In the genomic region with DNA sequence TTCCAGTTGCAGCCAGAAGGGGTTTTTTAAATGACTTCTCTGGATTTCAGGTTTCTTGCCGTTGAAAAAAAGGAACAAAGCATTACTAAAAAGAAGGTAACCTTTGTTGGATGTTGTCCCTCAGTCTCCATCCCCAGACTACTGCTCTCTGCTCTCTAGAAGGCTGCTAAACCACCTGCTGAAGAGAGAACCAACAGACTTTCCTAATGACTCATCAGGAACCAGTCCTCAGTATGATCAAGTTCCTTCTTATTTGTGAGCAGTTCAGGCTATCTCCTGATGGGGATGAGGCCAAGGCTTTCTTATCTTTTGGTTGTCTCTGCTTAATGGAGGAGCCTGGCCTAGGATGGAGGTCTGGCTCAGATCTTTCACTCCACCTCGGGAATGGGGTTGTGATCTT, we compare ENCODE assay signal across 14 cellular contexts. TPM values are rescaled to one million over a fixed set of nuclear protein-coding genes. Genes with fewer than 3 reads are reported as not detected.
A peak's percentile ranks its signal among the peaks of the same experiment; 100 is the strongest.
DNase-seq lines count a peak whose midpoint lies in the region; ATAC-seq and TF ChIP-seq lines count a peak whose summit lies in the region.
"Had no signal": no experiment of that assay in that cellular context is flagged by ENCODE, and none has a peak within 500 bp of the region (broad histone marks: within the 10 kb centered on the region; RNA-seq: fewer than 3 reads in every experiment).

No MANE protein-coding gene starts in this region.

- WGBS in right cardiac atrium, result 62% methylated on average over 2 of the region's 2 CpGs

- no peaks in the 10 kb centered on the region for H3K9me3 ChIP-seq in right cardiac atrium (ENCODE audit: control insufficient read depth, low read length)
- H3K9me3 ChIP-seq: esophagus squamous epithelium, psoas muscle had no signal

- intact Hi-C loops in right cardiac atrium (cut with DNase I), result no loop called here

- H3K27me3 ChIP-seq in right cardiac atrium (ENCODE audit: control insufficient read depth, insufficient read depth), result no peaks in the 10 kb centered on the region

- ATAC-seq in GM18505 (IDR thresholded peaks at IDR 0.05; ENCODE audit: unreplicated experiment), result peak; percentile 98
- ATAC-seq in GM19468 (IDR thresholded peaks at IDR 0.05; ENCODE audit: extremely low read depth, unreplicated experiment), result peak; percentile 84
- peak; percentile 99 for ATAC-seq in HG03039 (IDR thresholded peaks at IDR 0.05; ENCODE audit: unreplicated experiment)
- no peak for ATAC-seq in right cardiac atrium
- ATAC-seq: GM23338, left cardiac atrium, psoas muscle had no signal

- no peak for TF ChIP-seq POLR2A in GM18505 (IDR thresholded peaks at IDR 0.05; ENCODE audit: borderline replicate concordance, extremely low read depth, insufficient read depth, insufficient read length)

- peak; percentile 65 for DNase-seq in OCI-M1 (lab: John Stamatoyannopoulos, UW)
- DNase-seq in right cardiac atrium, result no peak
- DNase-seq in activated CD4-positive, CD25-positive, alpha-beta regulatory T cell treated with anti-CD3 and anti-CD28 coated beads, Interleukin-2, amount 50 U/mL, for 72 hours, result no peak
- no peak for DNase-seq in CD1c-positive myeloid dendritic cell (ENCODE audit: extremely low spot score)
- DNase-seq in GF-D8 (lab: John Stamatoyannopoulos, UW), result no peak
- DNase-seq: CD4-positive, alpha-beta memory T cell; esophagus squamous epithelium; left cardiac atrium; NCI-H1092; psoas muscle had no signal

- H3K4me3 ChIP-seq in right cardiac atrium (ENCODE audit: low read length), result no peak overlapping the region
- H3K4me3 ChIP-seq: esophagus squamous epithelium, GM23338, psoas muscle had no signal

- H3K27ac ChIP-seq in right cardiac atrium (ENCODE audit: low read length), result no peak overlapping the region
- H3K27ac ChIP-seq: esophagus squamous epithelium, psoas muscle had no signal

- H3K4me1 ChIP-seq in right cardiac atrium (ENCODE audit: control insufficient read depth, insufficient read depth, low read length), result no peaks in the 10 kb centered on the region
- H3K4me1 ChIP-seq: esophagus squamous epithelium, psoas muscle had no signal

RNA-seq across cellular contexts. Expression of a gene that starts 4.1 kb away (rescaled TPM):
- total RNA-seq in right cardiac atrium, result under 1 TPM in 1 of 4 donors, not detected in 3; 0.08 TPM
- polyA plus RNA-seq in right cardiac atrium, result not detected
- total RNA-seq: CD4-positive, alpha-beta memory T cell; esophagus squamous epithelium; GM23338 had no signal
- polyA plus RNA-seq: CD4-positive, alpha-beta memory T cell; GM23338 had no signal

Comparison
In these comparisons a context has a peak if more than half of its experiments do, and no peak if none do; other contexts are left out.
1. ATAC-seq: peak in GM18505 (single experiment), GM19468 (single experiment) and HG03039 (single experiment); none in right cardiac atrium (0 of 2).